ENCODE assay signal across 10 cellular contexts in the genomic region with DNA sequence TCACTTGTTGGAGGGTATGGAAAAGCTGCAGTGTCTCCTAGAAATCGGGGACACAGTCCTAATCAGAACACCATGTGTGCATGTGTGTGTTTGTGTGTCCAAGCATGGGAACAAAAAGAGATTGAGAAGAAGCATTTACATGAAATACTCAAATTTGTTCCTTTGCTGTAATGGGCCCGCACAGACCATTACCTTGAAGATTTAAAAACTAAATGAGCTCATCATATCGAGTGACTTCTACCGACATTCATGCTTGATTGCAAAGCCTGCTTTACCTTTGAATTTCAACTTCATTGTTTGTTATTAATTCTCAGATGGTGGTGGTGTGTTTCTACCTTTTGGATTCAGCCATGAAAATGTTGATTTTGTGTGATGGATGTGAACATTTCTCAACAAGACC.
A peak's percentile ranks its signal among the peaks of the same experiment; 100 is the strongest.
DNase-seq lines count a peak whose midpoint lies in the region; ATAC-seq and TF ChIP-seq lines count a peak whose summit lies in the region.
"Had no signal": no experiment of that assay in that cellular context is flagged by ENCODE, and none has a peak within 500 bp of the region (broad histone marks: within the 10 kb centered on the region; RNA-seq: fewer than 3 reads in every experiment).

No MANE protein-coding gene starts in this region.

- H2AFZ ChIP-seq in smooth muscle cell (ENCODE audit: low read depth) = no peak overlapping the region

- H3K4me1 ChIP-seq in smooth muscle cell (ENCODE audit: low read depth) = peaks cover 24% of the 10 kb centered on the region

- peaks cover 88 to 98% (median 98%) of the 10 kb centered on the region in 3 donors for H3K4me1 Mint-ChIP-seq in T-cell

- WGBS in smooth muscle cell (ENCODE audit: low lambda C conversion rate) = 94% methylated on average over 4 of the region's 4 CpGs

- peak in 1 of 4 experiments; percentile 12 for ATAC-seq in T-cell (replicated peaks in 1 of 4)
- ATAC-seq in HG02610 (IDR thresholded peaks at IDR 0.05; ENCODE audit: unreplicated experiment) = no peak
- no peak for ATAC-seq in HG03460 (IDR thresholded peaks at IDR 0.05; ENCODE audit: unreplicated experiment)

- H3K4me3 ChIP-seq in fibroblast of mammary gland (ENCODE audit: control insufficient read depth, low read depth, low read length) (no peak overlapping the region), smooth muscle cell (no peak overlapping the region)

- H3K9ac ChIP-seq in smooth muscle cell (ENCODE audit: low read depth) = no peak overlapping the region

- peaks cover 7% of the 10 kb centered on the region for H3K27me3 ChIP-seq in smooth muscle cell (ENCODE audit: low read depth)

- no peak overlapping the region for H3K27ac ChIP-seq in smooth muscle cell (ENCODE audit: low read depth)

- H3K36me3 ChIP-seq in smooth muscle cell (ENCODE audit: low read depth) = no peaks in the 10 kb centered on the region

- no peaks in the 10 kb centered on the region for H3F3A ChIP-seq in smooth muscle cell (ENCODE audit: low read depth)

- H3K9me3 Mint-ChIP-seq in T-cell = no peaks in the 10 kb centered on the region

- DNase-seq in DMS79 treated with DMSO at 0.1 percent for 48 hours (lab: John Stamatoyannopoulos, UW) (peak; percentile 66), T-cell (no peak), fibroblast of mammary gland (ENCODE audit: low read depth) (peak; percentile 27), smooth muscle cell (lab: John Stamatoyannopoulos, UW; ENCODE audit: unreplicated experiment) (no peak), kidney tubule cell (ENCODE audit: low spot score) (no peak), cerebellum (ENCODE audit: low spot score) (no peak)
- DNase-seq: activated T-cell treated with anti-CD3 and anti-CD28 coated beads, Interleukin-2, amount 50 U/mL, for 1 hour; SHP77 treated with DMSO at 0.1 percent for 48 hours had no signal

- no peaks in the 10 kb centered on the region for H3K36me3 Mint-ChIP-seq in T-cell

- H3K27me3 Mint-ChIP-seq in T-cell = no peaks in the 10 kb centered on the region

- H4K20me1 ChIP-seq in smooth muscle cell (ENCODE audit: low read depth) = no peaks in the 10 kb centered on the region

- no peaks in the 10 kb centered on the region for H3K9me3 ChIP-seq in smooth muscle cell (replicated peaks; ENCODE audit: low read depth)

- H3K4me3 Mint-ChIP-seq in T-cell = peak overlapping the region; percentile 17 to 68 (median 44)

- POLR2A ChIA-PET in T-cell (lab: Charles Lee) = interaction anchor here in 1 of 2 donors (0.7 kb wide), 1 partner anchor 231 kb away, joined by 14 read pairs; no protein-coding TSS in a partner anchor

- CTCF ChIA-PET in T-cell (lab: Charles Lee) = interaction anchor here in 1 of 2 donors (0.6 to 1.0 kb wide), 4 partner anchors 21 to 106 kb away, joined by 3 to 9 read pairs (median 4); no protein-coding TSS in a partner anchor

- TF ChIP-seq CTCF in fibroblast of mammary gland (conservative IDR thresholded peaks at IDR 0.05; ENCODE audit: control insufficient read depth, insufficient read depth, low read depth, low read length) (no peak), smooth muscle cell (IDR thresholded peaks at IDR 0.05; ENCODE audit: borderline replicate concordance, insufficient read depth, poor library complexity, severe bottlenecking) (no peak)

- no peaks in the 10 kb centered on the region for H3K79me2 ChIP-seq in smooth muscle cell (ENCODE audit: low read depth)

- peak overlapping the region; percentile 79 to 82 for H3K27ac Mint-ChIP-seq in T-cell

- H3K4me2 ChIP-seq in smooth muscle cell = peak overlapping the region; percentile 35

Comparison
In these comparisons a context has a peak if more than half of its experiments do, and no peak if none do; other contexts are left out.
1. DNase-seq: peak in DMS79 treated with DMSO at 0.1 percent for 48 hours (single experiment) and fibroblast of mammary gland (single experiment); none in T-cell (0 of 34), smooth muscle cell (single experiment), kidney tubule cell (single experiment) and cerebellum (single experiment).